ENCODE assay signal across 19 cellular contexts in genomic region chr13:39419068-39419467, GRCh38.
"Had no signal": no experiment of that assay in that cellular context is flagged by ENCODE, and none has a peak within 500 bp of the region (broad histone marks: within the 10 kb centered on the region; RNA-seq: fewer than 3 reads in every experiment).

No MANE protein-coding gene starts in this region.

- H3K36me3 ChIP-seq: colonic mucosa, esophagus squamous epithelium, heart left ventricle, lower lobe of right lung, neutrophil, ovary, prostate gland, thoracic aorta, upper lobe of right lung had no signal

- H3K27ac ChIP-seq: colonic mucosa, esophagus squamous epithelium, lower lobe of right lung, neutrophil, ovary, prostate gland, thoracic aorta, upper lobe of right lung had no signal

- H3K4me3 ChIP-seq: colonic mucosa, dorsolateral prefrontal cortex, esophagus squamous epithelium, heart left ventricle, lower lobe of right lung, ovary, prostate gland, thoracic aorta, upper lobe of right lung had no signal

- ATAC-seq: effector memory CD8-positive, alpha-beta T cell; lower lobe of right lung; naive thymus-derived CD8-positive, alpha-beta T cell; upper lobe of right lung; WTC11 had no signal

- DNase-seq: activated gamma-delta T cell treated with Interleukin-2 at 50 U/mL for 16 hours; activated T-cell treated with anti-CD3 and anti-CD28 coated beads, Interleukin-2, amount 50 U/mL, for 1 hour; aorta; colonic mucosa; dorsolateral prefrontal cortex; effector memory CD8-positive, alpha-beta T cell; esophagus squamous epithelium; heart left ventricle; lower lobe of right lung; naive thymus-derived CD8-positive, alpha-beta T cell; ovary; stimulated activated CD4-positive, alpha-beta T cell treated with anti-CD3 and anti-CD28 coated beads, Interleukin-4, amount 100 ng/mL, for 24 hours; stimulated activated naive CD4-positive, alpha-beta T cell treated with Interleukin-2 at 50 U/mL for 16 hours; T-helper 9 cell; upper lobe of right lung had no signal

- H3K9me3 ChIP-seq: colonic mucosa, esophagus squamous epithelium, heart left ventricle, lower lobe of right lung, neutrophil, ovary, prostate gland, thoracic aorta, upper lobe of right lung had no signal

- H3K4me1 ChIP-seq: colonic mucosa, prostate gland had no signal

- H3K27me3 ChIP-seq: colonic mucosa, dorsolateral prefrontal cortex, esophagus squamous epithelium, heart left ventricle, neutrophil, ovary, upper lobe of right lung had no signal
